ENCODE assay signal across 16 cellular contexts in the genomic region with DNA sequence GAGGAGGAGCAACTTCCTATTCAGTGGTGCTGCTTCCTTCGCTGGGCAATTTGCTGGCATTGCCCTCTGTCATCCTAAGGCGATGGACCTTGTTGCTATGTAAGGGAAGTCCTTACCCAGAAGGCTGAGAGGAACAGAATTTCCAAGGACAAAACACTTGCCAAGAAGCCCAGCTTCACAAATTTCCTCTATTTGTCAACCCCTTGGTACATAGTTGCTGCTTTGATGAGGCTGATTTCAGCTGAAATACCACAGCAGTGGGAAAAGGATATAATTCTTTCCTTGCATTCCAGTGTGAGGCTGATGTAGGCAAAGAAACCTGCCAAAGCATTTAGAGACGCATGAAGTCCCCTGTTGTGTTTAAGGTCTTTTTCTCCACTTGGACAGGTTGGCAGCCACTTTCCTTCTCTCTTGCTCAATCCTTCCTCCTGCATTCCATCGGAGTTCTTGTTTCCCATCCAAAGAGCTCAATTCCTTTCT. TPM values are rescaled to one million over a fixed set of nuclear protein-coding genes. Genes with fewer than 3 reads are reported as not detected.
A peak's percentile ranks its signal among the peaks of the same experiment; 100 is the strongest.
DNase-seq lines count a peak whose midpoint lies in the region; ATAC-seq and TF ChIP-seq lines count a peak whose summit lies in the region.
"Had no signal": no experiment of that assay in that cellular context is flagged by ENCODE, and none has a peak within 500 bp of the region (broad histone marks: within the 10 kb centered on the region; RNA-seq: fewer than 3 reads in every experiment).

No MANE protein-coding gene starts in this region.

- H3K4me3 Mint-ChIP-seq in CD14-positive monocyte, result no peak overlapping the region
- H3K4me3 Mint-ChIP-seq: activated T-cell treated with anti-CD3 and anti-CD28 coated beads, Interleukin-2, amount 50 U/mL, for 4 hours; central memory CD8-positive, alpha-beta T cell had no signal

- no peaks in the 10 kb centered on the region for H3K9me3 ChIP-seq in prostate gland

- peaks cover 11% of the 10 kb centered on the region for H3K4me1 Mint-ChIP-seq in CD14-positive monocyte

- 43% methylated on average over 4 of the region's 4 CpGs for WGBS in prostate gland

- no peak for DNase-seq in Right ventricle myocardium inferior (ENCODE audit: missing footprints)
- DNase-seq in cardiac septum (ENCODE audit: low spot score), result no peak
- DNase-seq in left cardiac atrium, result no peak
- peak; percentile 36 for DNase-seq in prostate gland (ENCODE audit: low spot score)
- no peak for DNase-seq in NCI-H345 (lab: John Stamatoyannopoulos, UW)
- no peak for DNase-seq in NCI-H1048 (lab: John Stamatoyannopoulos, UW)
- no peak for DNase-seq in CD14-positive monocyte (ENCODE audit: low spot score)
- DNase-seq: activated CD4-positive, CD25-positive, alpha-beta regulatory T cell; activated T-cell treated with anti-CD3 and anti-CD28 coated beads, Interleukin-2, amount 50 U/mL, for 4 hours; DMS153; foreskin melanocyte; HCEC 1CT; NCI-H1105 treated with DMSO at 0.1 percent for 48 hours; NCI-H774 had no signal

- H3K27ac ChIP-seq in prostate gland, result peak overlapping the region in 1 of 2 donors; percentile 18

- H3K9me3 Mint-ChIP-seq in CD14-positive monocyte, result peaks cover 0 to 5% (median 0%) of the 10 kb centered on the region in 7 donors
- H3K9me3 Mint-ChIP-seq: activated T-cell treated with anti-CD3 and anti-CD28 coated beads, Interleukin-2, amount 50 U/mL, for 4 hours; central memory CD8-positive, alpha-beta T cell had no signal

- H3K36me3 Mint-ChIP-seq in CD14-positive monocyte, result peaks cover 11 to 18% of the 10 kb centered on the region in 2 donors

- no peak overlapping the region for H3K27ac Mint-ChIP-seq in CD14-positive monocyte

- no peaks in the 10 kb centered on the region for H3K4me1 ChIP-seq in prostate gland (replicated peaks)

- no peaks in the 10 kb centered on the region for H3K36me3 ChIP-seq in prostate gland

- TF ChIP-seq CTCF in prostate gland (IDR thresholded peaks at IDR 0.05) (no peak), CD14-positive monocyte (IDR thresholded peaks at IDR 0.05) (no peak)

- ATAC-seq in Right ventricle myocardium inferior (peak; percentile 66), left cardiac atrium (peak; percentile 35 to 71), GM19395 (IDR thresholded peaks at IDR 0.05; ENCODE audit: unreplicated experiment) (no peak)
- ATAC-seq: activated T-cell treated with anti-CD3 and anti-CD28 coated beads, Interleukin-2, amount 50 U/mL, for 4 hours had no signal

- H3K27me3 ChIP-seq in prostate gland (replicated peaks; ENCODE audit: insufficient read depth), result no peaks in the 10 kb centered on the region

- no peak overlapping the region for H3K4me3 ChIP-seq in prostate gland

- H3K27me3 Mint-ChIP-seq in CD14-positive monocyte (ENCODE audit: low read depth in 3 of 3), result peaks cover 7 to 9% (median 8%) of the 10 kb centered on the region in 3 donors

- intact Hi-C loops in Right ventricle myocardium inferior (cut with DNase I), result no loop called here
- intact Hi-C loops in cardiac septum (cut with DNase I), result no loop called here
- intact Hi-C loops in left cardiac atrium (cut with DNase I), result no loop called here
- intact Hi-C loops in prostate gland (cut with DNase I), result no loop called here
- intact Hi-C loops in CD14-positive monocyte (cut with micrococcal nuclease), result no loop called here

- no peak for TF ChIP-seq POLR2A in prostate gland (IDR thresholded peaks at IDR 0.05)

RNA-seq across cellular contexts. Expression of a gene that starts 16.4 kb away (rescaled TPM):
- 6.8 TPM for total RNA-seq in Right ventricle myocardium inferior
- total RNA-seq in cardiac septum, result 3.8 TPM
- 10 to 100 TPM; 10.6 to 12.5 TPM for total RNA-seq in left cardiac atrium
- 10 to 100 TPM; 24.7 to 38.6 TPM for total RNA-seq in prostate gland
- polyA plus RNA-seq in CD14-positive monocyte, result 10 to 100 TPM; 14.0 to 19.5 TPM
